In the genomic region with DNA sequence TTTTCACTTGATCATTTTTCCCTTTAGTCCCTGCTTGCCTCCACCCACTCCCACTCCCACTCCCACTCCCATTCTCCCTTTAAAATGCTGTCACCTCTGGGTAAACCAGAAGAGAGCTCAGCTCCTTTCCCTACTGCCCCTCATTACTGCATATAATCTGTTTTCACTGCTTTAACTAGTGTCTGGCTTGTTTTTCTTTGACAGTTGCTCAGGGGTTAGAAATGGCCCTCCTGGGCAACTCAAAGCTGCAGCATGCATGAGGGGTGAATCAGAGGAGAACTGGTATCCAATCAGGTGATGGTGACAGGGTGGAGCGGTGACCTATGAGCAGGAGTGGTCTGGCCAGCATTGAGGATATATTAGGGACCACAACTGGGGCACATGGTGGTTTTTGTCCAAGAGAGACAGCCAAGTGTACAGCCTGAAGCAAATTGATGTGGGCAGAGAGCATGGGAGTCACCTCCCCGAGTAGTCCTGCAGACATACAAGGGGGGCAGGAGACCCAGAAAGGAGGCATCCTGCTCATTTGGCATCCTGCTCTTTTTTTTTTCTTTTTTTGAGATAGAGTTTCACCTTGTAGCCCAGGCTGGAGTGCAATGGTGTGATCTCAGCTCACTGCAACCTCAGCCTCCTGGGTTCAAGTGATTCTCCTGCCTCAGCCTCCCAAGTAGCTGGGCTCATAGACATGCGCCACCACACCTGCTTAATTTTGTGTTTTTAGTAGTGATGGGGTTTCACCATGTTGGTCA, we compare ENCODE assay signal across 12 cellular contexts.
DNase-seq lines count a peak whose midpoint lies in the region; ATAC-seq and TF ChIP-seq lines count a peak whose summit lies in the region.
"Had no signal": no experiment of that assay in that cellular context is flagged by ENCODE, and none has a peak within 500 bp of the region (broad histone marks: within the 10 kb centered on the region; RNA-seq: fewer than 3 reads in every experiment).

No MANE protein-coding gene starts in this region.

- DNase-seq in ACHN: peak; percentile 82
- peak; percentile 85 for DNase-seq in choroid plexus epithelial cell (ENCODE audit: low read depth)
- no peak for DNase-seq in NCI-H146 treated with DMSO at 0.1 percent for 48 hours (lab: John Stamatoyannopoulos, UW; ENCODE audit: unreplicated experiment)
- no peak for DNase-seq in SIG-M5 (lab: John Stamatoyannopoulos, UW)
- DNase-seq: activated CD4-positive, alpha-beta T cell treated with anti-CD3 and anti-CD28 coated beads for 48 hours; CD8-positive, alpha-beta memory T cell; midbrain; NCI-H510A had no signal

- in situ Hi-C loops in ACHN (cut with HindIII; ENCODE audit: low pct_ligation_motif_present, low pct_unique_long_range_greater_than_20kb, low sequenced_read_pairs): no loop called here

- no peak for TF ChIP-seq EP300 in Ishikawa (IDR thresholded peaks at IDR 0.05; ENCODE audit: borderline replicate concordance)

- peak overlapping the region; percentile 33 for H3K27ac ChIP-seq in muscle layer of duodenum (ENCODE audit: low read length)

- H3K4me3 ChIP-seq in choroid plexus epithelial cell (ENCODE audit: low read depth, low read length) (no peak overlapping the region), muscle layer of duodenum (ENCODE audit: low read depth in 1 of 2, low read length in 2 of 2) (no peak overlapping the region)

- H3K27me3 ChIP-seq in muscle layer of duodenum (ENCODE audit: low read depth, low read length): no peaks in the 10 kb centered on the region

- ATAC-seq in HG03025 (IDR thresholded peaks at IDR 0.05; ENCODE audit: low FRiP score, unreplicated experiment) (no peak), GM18520 (IDR thresholded peaks at IDR 0.05; ENCODE audit: unreplicated experiment) (no peak)

- H3K4me1 ChIP-seq in muscle layer of duodenum (ENCODE audit: control insufficient read depth in 1 of 2, insufficient read depth in 2 of 2, low read length in 2 of 2): peaks cover 18 to 24% of the 10 kb centered on the region in 2 donors

- TF ChIP-seq RAD21 in Ishikawa (IDR thresholded peaks at IDR 0.05; ENCODE audit: low read depth): no peak

- TF ChIP-seq CTCF in choroid plexus epithelial cell (conservative IDR thresholded peaks at IDR 0.05; ENCODE audit: low read depth, low read length): no peak

- no peaks in the 10 kb centered on the region for H3K36me3 ChIP-seq in muscle layer of duodenum (ENCODE audit: control insufficient read depth in 1 of 2, insufficient read depth in 2 of 2, low read length in 2 of 2)

- no peaks in the 10 kb centered on the region for H3K9me3 ChIP-seq in muscle layer of duodenum (ENCODE audit: control insufficient read depth in 1 of 2, low read length in 2 of 2)

TF ChIP-seq in Ishikawa, 13 proteins besides CTCF, POLR2A, EP300 and RAD21:
- no peak for TF ChIP-seq ZBTB7A (IDR thresholded peaks at IDR 0.05; ENCODE audit: low read depth)
- 0 out of 2 replicates have a peak, but pooled peaks have one; percentile 41 for TF ChIP-seq TEAD4 (IDR thresholded peaks at IDR 0.05)
- TF ChIP-seq, protein P1, sequence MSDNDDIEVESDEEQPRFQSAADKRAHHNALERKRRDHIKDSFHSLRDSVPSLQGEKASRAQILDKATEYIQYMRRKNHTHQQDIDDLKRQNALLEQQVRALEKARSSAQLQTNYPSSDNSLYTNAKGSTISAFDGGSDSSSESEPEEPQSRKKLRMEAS (IDR thresholded peaks at IDR 0.05): peak; percentile 54
- no peak for TF ChIP-seq NFIC (IDR thresholded peaks at IDR 0.05)
- 0 out of 2 replicates have a peak, but pooled peaks have one; percentile 27 for TF ChIP-seq USF1 (IDR thresholded peaks at IDR 0.05)

Comparison
In these comparisons a context has a peak if more than half of its experiments do, and no peak if none do; other contexts are left out.
1. DNase-seq: peak in ACHN (single experiment) and choroid plexus epithelial cell (single experiment); none in NCI-H146 treated with DMSO at 0.1 percent for 48 hours (single experiment) and SIG-M5 (single experiment).